ENCODE assay signal across 8 cellular contexts in genomic region chr19:37905936-37906867, GRCh38.
DNase-seq lines count a peak whose midpoint lies in the region; ATAC-seq and TF ChIP-seq lines count a peak whose summit lies in the region.

Gene WDR87 (minus strand): TSS chr19:37906594. CDS start chr19:37898239, 8,355 bp downstream.

- in situ Hi-C loops in astrocyte of the cerebellum (cut with HindIII; ENCODE audit: low sequenced_read_pairs), result no loop called here

- H3K4me2 ChIP-seq in KMS-11, result peak within 1 kb of the TSS; percentile 66

- H3K27me3 ChIP-seq in KMS-11 (ENCODE audit: insufficient read depth, low read depth) (no peaks in the 10 kb centered on the region), iPS-20b (ENCODE audit: insufficient read depth, low read length) (no peaks in the 10 kb centered on the region)

- H3K79me2 ChIP-seq in KMS-11 (ENCODE audit: insufficient read depth, low read depth), result 0 out of 2 replicates have a peak, but pooled peaks cover 5% of the 10 kb centered on the region

- H3K4me3 ChIP-seq in AG10803 (ENCODE audit: low read length) (peak within 1 kb of the TSS; percentile 98), KMS-11 (IDR thresholded peaks at IDR 0.05; ENCODE audit: insufficient read depth, low read depth, low read length) (no peak within 1 kb of the TSS), astrocyte of the cerebellum (ENCODE audit: low read depth, low read length) (peak within 1 kb of the TSS; percentile 97), iPS-20b (ENCODE audit: low read length) (peak within 1 kb of the TSS; percentile 83)

- H3K27ac ChIP-seq in KMS-11 (peak within 1 kb of the TSS; percentile 23; the same call in 1 of the 2 replicates), iPS-20b (ENCODE audit: low read length) (peak within 1 kb of the TSS; percentile 79)

- peak within 1 kb of the TSS; percentile 97 for H2AFZ ChIP-seq in KMS-11 (ENCODE audit: low read depth)

- TF ChIP-seq CTCF in AG10803 (conservative IDR thresholded peaks at IDR 0.05; ENCODE audit: low read length) (peak; percentile 14), KMS-11 (conservative IDR thresholded peaks at IDR 0.05; ENCODE audit: low read depth, low read length) (no peak), astrocyte of the cerebellum (IDR thresholded peaks at IDR 0.05; ENCODE audit: low read depth, low read length, missing control alignments) (peak; percentile 21)

- H4K20me1 ChIP-seq in KMS-11 (ENCODE audit: insufficient read depth), result no peaks in the 10 kb centered on the region

- H3K4me1 ChIP-seq in KMS-11 (ENCODE audit: low read depth, poor library complexity, severe bottlenecking) (peaks cover 4% of the 10 kb centered on the region), iPS-20b (ENCODE audit: insufficient read depth, low read length) (peaks cover 15% of the 10 kb centered on the region; the same call in 1 of the 2 replicates)

- peak within 1 kb of the TSS; percentile 64 for H3K9ac ChIP-seq in KMS-11
- peak within 1 kb of the TSS; percentile 79 for H3K9ac ChIP-seq in iPS-20b (ENCODE audit: low read depth, low read length)

- ATAC-seq in GM19397 (IDR thresholded peaks at IDR 0.05; ENCODE audit: unreplicated experiment), result peak; percentile 31

- H3K36me3 ChIP-seq in KMS-11 (ENCODE audit: insufficient read depth) (no peaks in the 10 kb centered on the region), iPS-20b (ENCODE audit: insufficient read depth, low read depth, low read length) (no peaks in the 10 kb centered on the region)

- DNase-seq in AG10803 (ENCODE audit: low read depth) (peak; percentile 6), T follicular helper cell (ENCODE audit: low read depth) (peak; percentile 29), astrocyte of the cerebellum (ENCODE audit: low read depth) (no peak), GF-D8 (lab: John Stamatoyannopoulos, UW) (no peak)
- DNase-seq in stimulated activated CD4-positive, alpha-beta T cell treated with anti-CD3 and anti-CD28 coated beads, Interleukin-12 subunit alpha, Interleukin-12 subunit beta, amount 100 ng/mL, for 24 hours (ENCODE audit: low read depth in 2 of 2), result peak; percentile 14 to 22

- no peaks in the 10 kb centered on the region for H3K9me3 ChIP-seq in iPS-20b (ENCODE audit: insufficient read depth, low read depth, low read length)

Comparison
In these comparisons a context has a peak if more than half of its experiments do, and no peak if none do; other contexts are left out.
1. DNase-seq: peak in AG10803 (single experiment), T follicular helper cell (single experiment) and stimulated activated CD4-positive, alpha-beta T cell treated with anti-CD3 and anti-CD28 coated beads, Interleukin-12 subunit alpha, Interleukin-12 subunit beta, amount 100 ng/mL, for 24 hours (2 of 2); none in astrocyte of the cerebellum (single experiment) and GF-D8 (single experiment).